ENCODE assay signal across 2 cellular contexts in genomic region chr17:1802429-1802828, GRCh38.
TF ChIP-seq lines count a peak whose summit lies in the region.

No MANE protein-coding gene starts in this region.

TF ChIP-seq in liver, 16 proteins besides CTCF, POLR2A, EP300 and RAD21:
- TF ChIP-seq HNF4A (conservative IDR thresholded peaks at IDR 0.05) (peak; percentile 49 to 67), FOXA2 (IDR thresholded peaks at IDR 0.05) (no peak)

TF ChIP-seq in HepG2, 621 proteins besides CTCF, POLR2A, EP300 and RAD21:
- TF ChIP-seq ZNF790 (CRISPR knock-in tag; IDR thresholded peaks at IDR 0.05; ENCODE audit: borderline replicate concordance): no peak
- no peak for TF ChIP-seq JDP2 (CRISPR knock-in tag; IDR thresholded peaks at IDR 0.05; ENCODE audit: borderline replicate concordance)
